1 cellular context compared by ENCODE assay signal in the genomic region with DNA sequence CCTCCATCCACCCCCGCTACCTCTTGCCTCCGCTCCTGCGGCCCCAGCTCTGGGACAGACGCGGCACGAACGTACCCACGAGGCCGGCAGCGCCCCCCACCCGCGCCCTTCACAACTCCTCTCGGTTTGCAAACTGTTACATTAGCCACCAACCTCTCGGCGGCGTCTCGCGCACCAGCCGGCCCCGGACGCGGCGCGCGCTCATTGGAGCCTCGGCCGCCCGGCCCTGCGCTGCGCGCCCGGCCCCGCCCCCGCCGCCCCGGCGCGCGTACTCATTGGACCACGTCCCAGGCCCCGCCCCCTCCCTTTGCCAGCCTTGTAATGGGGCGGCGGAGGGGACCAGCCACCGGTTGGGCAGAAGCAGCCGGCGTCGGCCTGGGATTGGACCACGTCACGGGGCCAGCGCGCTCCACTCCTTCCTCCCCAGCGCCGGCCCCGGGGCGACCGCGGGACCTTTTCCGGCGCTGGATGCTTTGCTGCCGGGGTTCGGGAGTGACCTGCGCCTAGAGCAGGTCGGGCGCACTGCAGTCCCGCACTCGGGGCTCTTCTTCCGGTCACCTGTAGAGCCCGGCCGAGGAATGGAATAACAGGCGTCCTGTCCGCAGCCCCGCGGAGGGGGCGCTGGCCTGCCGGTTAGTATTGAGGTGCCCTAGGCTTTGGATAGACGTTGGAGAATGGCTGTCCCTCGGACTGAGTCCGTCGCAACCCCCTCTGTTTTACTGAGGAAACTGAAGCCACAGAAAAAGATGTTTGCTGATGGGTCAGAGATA.
TF ChIP-seq lines count a peak whose summit lies in the region.

A gene with protein sequence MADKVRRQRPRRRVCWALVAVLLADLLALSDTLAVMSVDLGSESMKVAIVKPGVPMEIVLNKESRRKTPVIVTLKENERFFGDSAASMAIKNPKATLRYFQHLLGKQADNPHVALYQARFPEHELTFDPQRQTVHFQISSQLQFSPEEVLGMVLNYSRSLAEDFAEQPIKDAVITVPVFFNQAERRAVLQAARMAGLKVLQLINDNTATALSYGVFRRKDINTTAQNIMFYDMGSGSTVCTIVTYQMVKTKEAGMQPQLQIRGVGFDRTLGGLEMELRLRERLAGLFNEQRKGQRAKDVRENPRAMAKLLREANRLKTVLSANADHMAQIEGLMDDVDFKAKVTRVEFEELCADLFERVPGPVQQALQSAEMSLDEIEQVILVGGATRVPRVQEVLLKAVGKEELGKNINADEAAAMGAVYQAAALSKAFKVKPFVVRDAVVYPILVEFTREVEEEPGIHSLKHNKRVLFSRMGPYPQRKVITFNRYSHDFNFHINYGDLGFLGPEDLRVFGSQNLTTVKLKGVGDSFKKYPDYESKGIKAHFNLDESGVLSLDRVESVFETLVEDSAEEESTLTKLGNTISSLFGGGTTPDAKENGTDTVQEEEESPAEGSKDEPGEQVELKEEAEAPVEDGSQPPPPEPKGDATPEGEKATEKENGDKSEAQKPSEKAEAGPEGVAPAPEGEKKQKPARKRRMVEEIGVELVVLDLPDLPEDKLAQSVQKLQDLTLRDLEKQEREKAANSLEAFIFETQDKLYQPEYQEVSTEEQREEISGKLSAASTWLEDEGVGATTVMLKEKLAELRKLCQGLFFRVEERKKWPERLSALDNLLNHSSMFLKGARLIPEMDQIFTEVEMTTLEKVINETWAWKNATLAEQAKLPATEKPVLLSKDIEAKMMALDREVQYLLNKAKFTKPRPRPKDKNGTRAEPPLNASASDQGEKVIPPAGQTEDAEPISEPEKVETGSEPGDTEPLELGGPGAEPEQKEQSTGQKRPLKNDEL (minus strand): TSS at position 206 of the 770 bp plus-strand sequence. CDS start 1,045 bp downstream, outside the sequence.

TF ChIP-seq in K562, 482 proteins besides CTCF, POLR2A, EP300 and RAD21 (continued from another document and continues in another):
- TF ChIP-seq, protein P1, sequence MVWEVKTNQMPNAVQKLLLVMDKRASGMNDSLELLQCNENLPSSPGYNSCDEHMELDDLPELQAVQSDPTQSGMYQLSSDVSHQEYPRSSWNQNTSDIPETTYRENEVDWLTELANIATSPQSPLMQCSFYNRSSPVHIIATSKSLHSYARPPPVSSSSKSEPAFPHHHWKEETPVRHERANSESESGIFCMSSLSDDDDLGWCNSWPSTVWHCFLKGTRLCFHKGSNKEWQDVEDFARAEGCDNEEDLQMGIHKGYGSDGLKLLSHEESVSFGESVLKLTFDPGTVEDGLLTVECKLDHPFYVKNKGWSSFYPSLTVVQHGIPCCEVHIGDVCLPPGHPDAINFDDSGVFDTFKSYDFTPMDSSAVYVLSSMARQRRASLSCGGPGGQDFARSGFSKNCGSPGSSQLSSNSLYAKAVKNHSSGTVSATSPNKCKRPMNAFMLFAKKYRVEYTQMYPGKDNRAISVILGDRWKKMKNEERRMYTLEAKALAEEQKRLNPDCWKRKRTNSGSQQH (CRISPR knock-in tag; IDR thresholded peaks at IDR 0.05): no peak
- peak; percentile 60; the same call in 1 of the 2 replicates for TF ChIP-seq HCFC1 (IDR thresholded peaks at IDR 0.05; ENCODE audit: low read depth, low read length)
- TF ChIP-seq, protein P2, sequence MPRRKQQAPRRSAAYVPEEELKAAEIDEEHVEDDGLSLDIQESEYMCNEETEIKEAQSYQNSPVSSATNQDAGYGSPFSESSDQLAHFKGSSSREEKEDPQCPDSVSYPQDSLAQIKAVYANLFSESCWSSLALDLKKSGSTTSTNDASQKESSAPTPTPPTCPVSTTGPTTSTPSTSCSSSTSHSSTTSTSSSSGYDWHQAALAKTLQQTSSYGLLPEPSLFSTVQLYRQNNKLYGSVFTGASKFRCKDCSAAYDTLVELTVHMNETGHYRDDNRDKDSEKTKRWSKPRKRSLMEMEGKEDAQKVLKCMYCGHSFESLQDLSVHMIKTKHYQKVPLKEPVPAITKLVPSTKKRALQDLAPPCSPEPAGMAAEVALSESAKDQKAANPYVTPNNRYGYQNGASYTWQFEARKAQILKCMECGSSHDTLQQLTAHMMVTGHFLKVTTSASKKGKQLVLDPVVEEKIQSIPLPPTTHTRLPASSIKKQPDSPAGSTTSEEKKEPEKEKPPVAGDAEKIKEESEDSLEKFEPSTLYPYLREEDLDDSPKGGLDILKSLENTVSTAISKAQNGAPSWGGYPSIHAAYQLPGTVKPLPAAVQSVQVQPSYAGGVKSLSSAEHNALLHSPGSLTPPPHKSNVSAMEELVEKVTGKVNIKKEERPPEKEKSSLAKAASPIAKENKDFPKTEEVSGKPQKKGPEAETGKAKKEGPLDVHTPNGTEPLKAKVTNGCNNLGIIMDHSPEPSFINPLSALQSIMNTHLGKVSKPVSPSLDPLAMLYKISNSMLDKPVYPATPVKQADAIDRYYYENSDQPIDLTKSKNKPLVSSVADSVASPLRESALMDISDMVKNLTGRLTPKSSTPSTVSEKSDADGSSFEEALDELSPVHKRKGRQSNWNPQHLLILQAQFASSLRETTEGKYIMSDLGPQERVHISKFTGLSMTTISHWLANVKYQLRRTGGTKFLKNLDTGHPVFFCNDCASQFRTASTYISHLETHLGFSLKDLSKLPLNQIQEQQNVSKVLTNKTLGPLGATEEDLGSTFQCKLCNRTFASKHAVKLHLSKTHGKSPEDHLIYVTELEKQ (CRISPR knock-in tag; IDR thresholded peaks at IDR 0.05): no peak
- TF ChIP-seq NFXL1 (CRISPR knock-in tag; IDR thresholded peaks at IDR 0.05): no peak
- peak; percentile 82 for TF ChIP-seq ATF7 (IDR thresholded peaks at IDR 0.05)
- TF ChIP-seq, protein P3, sequence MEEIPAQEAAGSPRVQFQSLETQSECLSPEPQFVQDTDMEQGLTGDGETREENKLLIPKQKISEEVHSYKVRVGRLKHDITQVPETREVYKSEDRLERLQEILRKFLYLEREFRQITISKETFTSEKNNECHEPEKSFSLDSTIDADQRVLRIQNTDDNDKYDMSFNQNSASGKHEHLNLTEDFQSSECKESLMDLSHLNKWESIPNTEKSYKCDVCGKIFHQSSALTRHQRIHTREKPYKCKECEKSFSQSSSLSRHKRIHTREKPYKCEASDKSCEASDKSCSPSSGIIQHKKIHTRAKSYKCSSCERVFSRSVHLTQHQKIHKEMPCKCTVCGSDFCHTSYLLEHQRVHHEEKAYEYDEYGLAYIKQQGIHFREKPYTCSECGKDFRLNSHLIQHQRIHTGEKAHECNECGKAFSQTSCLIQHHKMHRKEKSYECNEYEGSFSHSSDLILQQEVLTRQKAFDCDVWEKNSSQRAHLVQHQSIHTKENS (CRISPR knock-in tag; IDR thresholded peaks at IDR 0.05): no peak
- 0 out of 2 replicates have a peak, but pooled peaks have one; percentile 30 for TF ChIP-seq LEF1 (IDR thresholded peaks at IDR 0.05)
- no peak for TF ChIP-seq CBX8 (IDR thresholded peaks at IDR 0.05; ENCODE audit: borderline replicate concordance, extremely low read depth, low read depth, low read length, poor library complexity, severe bottlenecking)
- TF ChIP-seq ZNF507 (tag; conservative IDR thresholded peaks at IDR 0.05): no peak
- TF ChIP-seq, protein P4, sequence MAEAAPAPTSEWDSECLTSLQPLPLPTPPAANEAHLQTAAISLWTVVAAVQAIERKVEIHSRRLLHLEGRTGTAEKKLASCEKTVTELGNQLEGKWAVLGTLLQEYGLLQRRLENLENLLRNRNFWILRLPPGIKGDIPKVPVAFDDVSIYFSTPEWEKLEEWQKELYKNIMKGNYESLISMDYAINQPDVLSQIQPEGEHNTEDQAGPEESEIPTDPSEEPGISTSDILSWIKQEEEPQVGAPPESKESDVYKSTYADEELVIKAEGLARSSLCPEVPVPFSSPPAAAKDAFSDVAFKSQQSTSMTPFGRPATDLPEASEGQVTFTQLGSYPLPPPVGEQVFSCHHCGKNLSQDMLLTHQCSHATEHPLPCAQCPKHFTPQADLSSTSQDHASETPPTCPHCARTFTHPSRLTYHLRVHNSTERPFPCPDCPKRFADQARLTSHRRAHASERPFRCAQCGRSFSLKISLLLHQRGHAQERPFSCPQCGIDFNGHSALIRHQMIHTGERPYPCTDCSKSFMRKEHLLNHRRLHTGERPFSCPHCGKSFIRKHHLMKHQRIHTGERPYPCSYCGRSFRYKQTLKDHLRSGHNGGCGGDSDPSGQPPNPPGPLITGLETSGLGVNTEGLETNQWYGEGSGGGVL (CRISPR knock-in tag; IDR thresholded peaks at IDR 0.05): no peak
- peak; percentile 80 for TF ChIP-seq ETV5 (CRISPR knock-in tag; IDR thresholded peaks at IDR 0.05; ENCODE audit: low read depth)
- TF ChIP-seq ESRRB (CRISPR knock-in tag; IDR thresholded peaks at IDR 0.05; ENCODE audit: borderline replicate concordance): no peak
- no peak for TF ChIP-seq KLF13 (tag; IDR thresholded peaks at IDR 0.05; ENCODE audit: borderline replicate concordance, low read depth)
- TF ChIP-seq NUFIP1 (IDR thresholded peaks at IDR 0.05; ENCODE audit: partially characterized antibody): no peak
- no peak for TF ChIP-seq COPS2 (conservative IDR thresholded peaks at IDR 0.05)
- TF ChIP-seq, protein P5, sequence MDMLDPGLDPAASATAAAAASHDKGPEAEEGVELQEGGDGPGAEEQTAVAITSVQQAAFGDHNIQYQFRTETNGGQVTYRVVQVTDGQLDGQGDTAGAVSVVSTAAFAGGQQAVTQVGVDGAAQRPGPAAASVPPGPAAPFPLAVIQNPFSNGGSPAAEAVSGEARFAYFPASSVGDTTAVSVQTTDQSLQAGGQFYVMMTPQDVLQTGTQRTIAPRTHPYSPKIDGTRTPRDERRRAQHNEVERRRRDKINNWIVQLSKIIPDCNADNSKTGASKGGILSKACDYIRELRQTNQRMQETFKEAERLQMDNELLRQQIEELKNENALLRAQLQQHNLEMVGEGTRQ (CRISPR knock-in tag; IDR thresholded peaks at IDR 0.05): peak; percentile 43; the same call in 1 of the 2 replicates
- peak; percentile 81 for TF ChIP-seq CREB1 (IDR thresholded peaks at IDR 0.05)
- peak; percentile 88 for TF ChIP-seq CREB1 (CRISPR knock-in tag; IDR thresholded peaks at IDR 0.05)
- TF ChIP-seq, protein P6, sequence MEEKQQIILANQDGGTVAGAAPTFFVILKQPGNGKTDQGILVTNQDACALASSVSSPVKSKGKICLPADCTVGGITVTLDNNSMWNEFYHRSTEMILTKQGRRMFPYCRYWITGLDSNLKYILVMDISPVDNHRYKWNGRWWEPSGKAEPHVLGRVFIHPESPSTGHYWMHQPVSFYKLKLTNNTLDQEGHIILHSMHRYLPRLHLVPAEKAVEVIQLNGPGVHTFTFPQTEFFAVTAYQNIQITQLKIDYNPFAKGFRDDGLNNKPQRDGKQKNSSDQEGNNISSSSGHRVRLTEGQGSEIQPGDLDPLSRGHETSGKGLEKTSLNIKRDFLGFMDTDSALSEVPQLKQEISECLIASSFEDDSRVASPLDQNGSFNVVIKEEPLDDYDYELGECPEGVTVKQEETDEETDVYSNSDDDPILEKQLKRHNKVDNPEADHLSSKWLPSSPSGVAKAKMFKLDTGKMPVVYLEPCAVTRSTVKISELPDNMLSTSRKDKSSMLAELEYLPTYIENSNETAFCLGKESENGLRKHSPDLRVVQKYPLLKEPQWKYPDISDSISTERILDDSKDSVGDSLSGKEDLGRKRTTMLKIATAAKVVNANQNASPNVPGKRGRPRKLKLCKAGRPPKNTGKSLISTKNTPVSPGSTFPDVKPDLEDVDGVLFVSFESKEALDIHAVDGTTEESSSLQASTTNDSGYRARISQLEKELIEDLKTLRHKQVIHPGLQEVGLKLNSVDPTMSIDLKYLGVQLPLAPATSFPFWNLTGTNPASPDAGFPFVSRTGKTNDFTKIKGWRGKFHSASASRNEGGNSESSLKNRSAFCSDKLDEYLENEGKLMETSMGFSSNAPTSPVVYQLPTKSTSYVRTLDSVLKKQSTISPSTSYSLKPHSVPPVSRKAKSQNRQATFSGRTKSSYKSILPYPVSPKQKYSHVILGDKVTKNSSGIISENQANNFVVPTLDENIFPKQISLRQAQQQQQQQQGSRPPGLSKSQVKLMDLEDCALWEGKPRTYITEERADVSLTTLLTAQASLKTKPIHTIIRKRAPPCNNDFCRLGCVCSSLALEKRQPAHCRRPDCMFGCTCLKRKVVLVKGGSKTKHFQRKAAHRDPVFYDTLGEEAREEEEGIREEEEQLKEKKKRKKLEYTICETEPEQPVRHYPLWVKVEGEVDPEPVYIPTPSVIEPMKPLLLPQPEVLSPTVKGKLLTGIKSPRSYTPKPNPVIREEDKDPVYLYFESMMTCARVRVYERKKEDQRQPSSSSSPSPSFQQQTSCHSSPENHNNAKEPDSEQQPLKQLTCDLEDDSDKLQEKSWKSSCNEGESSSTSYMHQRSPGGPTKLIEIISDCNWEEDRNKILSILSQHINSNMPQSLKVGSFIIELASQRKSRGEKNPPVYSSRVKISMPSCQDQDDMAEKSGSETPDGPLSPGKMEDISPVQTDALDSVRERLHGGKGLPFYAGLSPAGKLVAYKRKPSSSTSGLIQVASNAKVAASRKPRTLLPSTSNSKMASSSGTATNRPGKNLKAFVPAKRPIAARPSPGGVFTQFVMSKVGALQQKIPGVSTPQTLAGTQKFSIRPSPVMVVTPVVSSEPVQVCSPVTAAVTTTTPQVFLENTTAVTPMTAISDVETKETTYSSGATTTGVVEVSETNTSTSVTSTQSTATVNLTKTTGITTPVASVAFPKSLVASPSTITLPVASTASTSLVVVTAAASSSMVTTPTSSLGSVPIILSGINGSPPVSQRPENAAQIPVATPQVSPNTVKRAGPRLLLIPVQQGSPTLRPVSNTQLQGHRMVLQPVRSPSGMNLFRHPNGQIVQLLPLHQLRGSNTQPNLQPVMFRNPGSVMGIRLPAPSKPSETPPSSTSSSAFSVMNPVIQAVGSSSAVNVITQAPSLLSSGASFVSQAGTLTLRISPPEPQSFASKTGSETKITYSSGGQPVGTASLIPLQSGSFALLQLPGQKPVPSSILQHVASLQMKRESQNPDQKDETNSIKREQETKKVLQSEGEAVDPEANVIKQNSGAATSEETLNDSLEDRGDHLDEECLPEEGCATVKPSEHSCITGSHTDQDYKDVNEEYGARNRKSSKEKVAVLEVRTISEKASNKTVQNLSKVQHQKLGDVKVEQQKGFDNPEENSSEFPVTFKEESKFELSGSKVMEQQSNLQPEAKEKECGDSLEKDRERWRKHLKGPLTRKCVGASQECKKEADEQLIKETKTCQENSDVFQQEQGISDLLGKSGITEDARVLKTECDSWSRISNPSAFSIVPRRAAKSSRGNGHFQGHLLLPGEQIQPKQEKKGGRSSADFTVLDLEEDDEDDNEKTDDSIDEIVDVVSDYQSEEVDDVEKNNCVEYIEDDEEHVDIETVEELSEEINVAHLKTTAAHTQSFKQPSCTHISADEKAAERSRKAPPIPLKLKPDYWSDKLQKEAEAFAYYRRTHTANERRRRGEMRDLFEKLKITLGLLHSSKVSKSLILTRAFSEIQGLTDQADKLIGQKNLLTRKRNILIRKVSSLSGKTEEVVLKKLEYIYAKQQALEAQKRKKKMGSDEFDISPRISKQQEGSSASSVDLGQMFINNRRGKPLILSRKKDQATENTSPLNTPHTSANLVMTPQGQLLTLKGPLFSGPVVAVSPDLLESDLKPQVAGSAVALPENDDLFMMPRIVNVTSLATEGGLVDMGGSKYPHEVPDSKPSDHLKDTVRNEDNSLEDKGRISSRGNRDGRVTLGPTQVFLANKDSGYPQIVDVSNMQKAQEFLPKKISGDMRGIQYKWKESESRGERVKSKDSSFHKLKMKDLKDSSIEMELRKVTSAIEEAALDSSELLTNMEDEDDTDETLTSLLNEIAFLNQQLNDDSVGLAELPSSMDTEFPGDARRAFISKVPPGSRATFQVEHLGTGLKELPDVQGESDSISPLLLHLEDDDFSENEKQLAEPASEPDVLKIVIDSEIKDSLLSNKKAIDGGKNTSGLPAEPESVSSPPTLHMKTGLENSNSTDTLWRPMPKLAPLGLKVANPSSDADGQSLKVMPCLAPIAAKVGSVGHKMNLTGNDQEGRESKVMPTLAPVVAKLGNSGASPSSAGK (IDR thresholded peaks at IDR 0.05): no peak; the same call in 1 of the 2 replicates
- no peak for TF ChIP-seq ZSCAN29 (IDR thresholded peaks at IDR 0.05)
- no peak for TF ChIP-seq ZNF717 (CRISPR knock-in tag; IDR thresholded peaks at IDR 0.05)
